In genomic region chr19:5827891-5828660, GRCh38 we compare ENCODE assay signal across 8 cellular contexts. TPM values are rescaled to one million over a fixed set of nuclear protein-coding genes. Genes with fewer than 3 reads are reported as not detected.
DNase-seq lines count a peak whose midpoint lies in the region; ATAC-seq and TF ChIP-seq lines count a peak whose summit lies in the region.

No MANE protein-coding gene starts in this region.

- peak overlapping the region; percentile 87 for H4K12ac ChIP-seq in trophoblast cell (ENCODE audit: low read depth, low read length)

- peak; percentile 53 to 78 (median 76) for ATAC-seq in heart left ventricle

- H3K4me1 Mint-ChIP-seq in activated naive CD8-positive, alpha-beta T cell (ENCODE audit: low read depth): peaks cover 9% of the 10 kb centered on the region

- H2AFZ ChIP-seq in SK-N-SH (ENCODE audit: low read depth): peak overlapping the region; percentile 85
- peak overlapping the region; percentile 33 for H2AFZ ChIP-seq in trophoblast cell (ENCODE audit: insufficient read depth, low read length, poor library complexity)

- no peaks in the 10 kb centered on the region for H3K27me3 Mint-ChIP-seq in activated naive CD8-positive, alpha-beta T cell

- peak overlapping the region; percentile 97 for H3K4me3 Mint-ChIP-seq in activated naive CD8-positive, alpha-beta T cell

- peak overlapping the region; percentile 89 for H3K18ac ChIP-seq in trophoblast cell (ENCODE audit: low read length)

- peak overlapping the region; percentile 98 for H3K27ac Mint-ChIP-seq in activated naive CD8-positive, alpha-beta T cell

- DNase-seq in GF-D8 (lab: John Stamatoyannopoulos, UW) (peak; percentile 89), HCEC 1CT (peak; percentile 41), MV-4-11 (lab: John Stamatoyannopoulos, UW) (peak; percentile 96), SK-N-SH (peak; percentile 100), heart left ventricle (peak; percentile 83 to 93 (median 89)), trophoblast cell (peak; percentile 83 to 85), tibial artery (peak; percentile 70 to 84)

- peak overlapping the region; percentile 64 to 96 for H3K27ac ChIP-seq in SK-N-SH (ENCODE audit: low read depth in 2 of 2, low read length in 1 of 2)
- H3K27ac ChIP-seq in heart left ventricle: peak overlapping the region in 11 of 12 donors; percentile 43 to 88 (median 80)
- peak overlapping the region; percentile 75 for H3K27ac ChIP-seq in trophoblast cell (ENCODE audit: low read depth, low read length)
- no peak overlapping the region for H3K27ac ChIP-seq in tibial artery

- no peaks in the 10 kb centered on the region for H3K36me3 Mint-ChIP-seq in activated naive CD8-positive, alpha-beta T cell

- no peaks in the 10 kb centered on the region for H3K9me3 ChIP-seq in SK-N-SH
- no peaks in the 10 kb centered on the region for H3K9me3 ChIP-seq in heart left ventricle
- peaks cover 2% of the 10 kb centered on the region for H3K9me3 ChIP-seq in trophoblast cell (ENCODE audit: insufficient read depth, low read depth, low read length)
- H3K9me3 ChIP-seq in tibial artery: no peaks in the 10 kb centered on the region

- TF ChIP-seq POLR2A in heart left ventricle (IDR thresholded peaks at IDR 0.05): no peak

- H3K79me1 ChIP-seq in trophoblast cell (ENCODE audit: low read length): peaks cover 15% of the 10 kb centered on the region

- intact Hi-C loops in heart left ventricle (cut with DNase I) (loop anchor here in 8 of 10 donors (2.0 to 5.0 kb wide), 3 partner anchors 21 to 64 kb away; no protein-coding TSS in a partner anchor), tibial artery (cut with DNase I; ENCODE audit: low total_unique reads) (loop anchor here (5.0 kb wide), 1 partner anchor 1934 kb away; the partner anchor contains the start of gene CLEC4M)

- POLR2A ChIA-PET in SK-N-SH (lab: Yijun Ruan, JAX): interaction anchor here (0.7 to 2.8 kb wide), 24 partner anchors 13 to 910 kb away, joined by 3 to 15 read pairs (median 4); partner anchors contain the start of genes GPR108, NDUFA11, NRTN and RANBP3

- TF ChIP-seq CTCF in SK-N-SH (IDR thresholded peaks at IDR 0.05): no peak
- TF ChIP-seq CTCF in heart left ventricle (IDR thresholded peaks at IDR 0.05): no peak
- TF ChIP-seq CTCF in tibial artery (IDR thresholded peaks at IDR 0.05): no peak

- H3K9ac ChIP-seq in SK-N-SH: peak overlapping the region; percentile 70
- H3K9ac ChIP-seq in trophoblast cell (ENCODE audit: low read length): peak overlapping the region; percentile 88

- H2BK5ac ChIP-seq in trophoblast cell (ENCODE audit: low read depth, low read length, poor library complexity): peak overlapping the region; percentile 71

- no peaks in the 10 kb centered on the region for H3K36me3 ChIP-seq in SK-N-SH (replicated peaks in 1 of 2; ENCODE audit: control insufficient read depth in 1 of 2, insufficient read depth in 2 of 2, low read length in 1 of 2)
- no peaks in the 10 kb centered on the region for H3K36me3 ChIP-seq in heart left ventricle
- H3K36me3 ChIP-seq in trophoblast cell (ENCODE audit: control insufficient read depth in 1 of 2, insufficient read depth in 2 of 2, low read length in 2 of 2): no peaks in the 10 kb centered on the region
- H3K36me3 ChIP-seq in tibial artery: no peaks in the 10 kb centered on the region

- peak overlapping the region; percentile 2 for H2BK12ac ChIP-seq in trophoblast cell (ENCODE audit: low read length)

- H3K79me2 ChIP-seq in SK-N-SH (ENCODE audit: insufficient read depth) (no peaks in the 10 kb centered on the region), trophoblast cell (ENCODE audit: control insufficient read depth, insufficient read depth, low read length, poor library complexity) (peaks cover 4% of the 10 kb centered on the region)

- H3F3A ChIP-seq in SK-N-SH (replicated peaks; ENCODE audit: insufficient read depth): no peaks in the 10 kb centered on the region

- no peak for TF ChIP-seq RAD21 in SK-N-SH (IDR thresholded peaks at IDR 0.05; ENCODE audit: low read length)

- H3K9me3 Mint-ChIP-seq in activated naive CD8-positive, alpha-beta T cell (ENCODE audit: low read depth): no peaks in the 10 kb centered on the region

- H3K4me1 ChIP-seq in SK-N-SH (ENCODE audit: control insufficient read depth in 1 of 2, insufficient read depth in 2 of 2, low read depth in 1 of 2, low read length in 1 of 2): peaks cover 0 to 28% of the 10 kb centered on the region in 2 experiments; a peak in 1 of 4 replicates
- peaks cover 0 to 30% (median 4%) of the 10 kb centered on the region in 12 donors for H3K4me1 ChIP-seq in heart left ventricle
- H3K4me1 ChIP-seq in trophoblast cell (ENCODE audit: control insufficient read depth in 1 of 2, insufficient read depth in 2 of 2, low read length in 2 of 2): peaks cover 11 to 17% of the 10 kb centered on the region in 2 experiments
- H3K4me1 ChIP-seq in tibial artery: peaks cover 0 to 24% (median 16%) of the 10 kb centered on the region in 4 donors

- peak overlapping the region; percentile 79 for H2BK120ac ChIP-seq in trophoblast cell (ENCODE audit: insufficient read depth, low read length, poor library complexity)

- H3K14ac ChIP-seq in trophoblast cell (ENCODE audit: low read length): peak overlapping the region; percentile 89

- no peaks in the 10 kb centered on the region for H3K27me3 ChIP-seq in SK-N-SH (ENCODE audit: insufficient read depth)
- H3K27me3 ChIP-seq in heart left ventricle: peaks cover 0 to 28% (median 13%) of the 10 kb centered on the region in 9 donors
- H3K27me3 ChIP-seq in trophoblast cell (ENCODE audit: insufficient read depth, low read length): no peaks in the 10 kb centered on the region
- peaks cover 3 to 81% of the 10 kb centered on the region in 2 donors for H3K27me3 ChIP-seq in tibial artery

- TF ChIP-seq EP300 in SK-N-SH (IDR thresholded peaks at IDR 0.05; ENCODE audit: borderline replicate concordance in 1 of 2, low read depth in 1 of 2, low read length in 1 of 2): no peak

- no peaks in the 10 kb centered on the region for H4K20me1 ChIP-seq in SK-N-SH (ENCODE audit: insufficient read depth)

- H4K8ac ChIP-seq in trophoblast cell (ENCODE audit: low read depth, low read length): peak overlapping the region; percentile 86

- no peaks in the 10 kb centered on the region for H3K9me2 ChIP-seq in SK-N-SH

- peak overlapping the region; percentile 56 for H3K4ac ChIP-seq in trophoblast cell (ENCODE audit: low read depth, low read length)

- H2AK5ac ChIP-seq in trophoblast cell (ENCODE audit: low read length): peak overlapping the region; percentile 91

- H4K91ac ChIP-seq in trophoblast cell (ENCODE audit: low read depth, low read length): peak overlapping the region; percentile 91

- CTCF ChIA-PET in SK-N-SH (lab: Yijun Ruan, JAX): interaction anchor here (0.7 to 3.6 kb wide), 13 partner anchors 12 to 195 kb away, joined by 3 to 31 read pairs (median 6); partner anchors contain the start of genes FUT6, NDUFA11 and NRTN

- WGBS in SK-N-SH (ENCODE audit: low lambda C conversion rate): 2% methylated on average over 41 of the region's 91 CpGs
- 1 to 3% (median 2%) methylated on average over 28 to 91 of the region's 91 CpGs for WGBS in heart left ventricle, 4 donors
- no CpG with 5 or more reads among the region's 91 CpGs for WGBS in trophoblast cell (ENCODE audit: extremely low coverage, insufficient coverage, insufficient read length)

- no peak overlapping the region for H3K23ac ChIP-seq in trophoblast cell (ENCODE audit: low read length)

- H3K4me2 ChIP-seq in SK-N-SH (peak overlapping the region; percentile 94), trophoblast cell (ENCODE audit: low read length) (peak overlapping the region; percentile 71)

- H3K4me3 ChIP-seq in SK-N-SH (ENCODE audit: low read depth in 2 of 2, low read length in 1 of 2) (peak overlapping the region; percentile 63 to 67), heart left ventricle (peak overlapping the region; percentile 7 to 64 (median 46)), trophoblast cell (ENCODE audit: low read depth, low read length) (peak overlapping the region; percentile 77), tibial artery (peak overlapping the region; percentile 36 to 46)

TF ChIP-seq in SK-N-SH, 30 proteins besides CTCF, POLR2A, EP300 and RAD21 (continues in another document):
- TF ChIP-seq MEF2A (IDR thresholded peaks at IDR 0.05; ENCODE audit: borderline replicate concordance, low read depth) (no peak), GATA2 (CRISPR knock-in tag; IDR thresholded peaks at IDR 0.05) (0 out of 2 replicates have a peak, but pooled peaks have one; percentile 23), TEAD4 (IDR thresholded peaks at IDR 0.05; ENCODE audit: borderline replicate concordance, insufficient read depth) (no peak), POLR2AphosphoS5 (IDR thresholded peaks at IDR 0.05; ENCODE audit: low read depth, low read length) (peak; percentile 98), RCOR1 (IDR thresholded peaks at IDR 0.05; ENCODE audit: low read length) (no peak), TCF12 (IDR thresholded peaks at IDR 0.05) (no peak), MXI1 (IDR thresholded peaks at IDR 0.05; ENCODE audit: low read depth, low read length) (0 out of 2 replicates have a peak, but pooled peaks have one; percentile 8)

RNA-seq across cellular contexts. Expression of gene FUT6, which starts 11.4 kb away (rescaled TPM):
- polyA plus RNA-seq in SK-N-SH (2012; rRNA removed) (not detected in 2 replicates), heart left ventricle (not detected)
- not detected in 2 replicates for polyA plus RNA-seq in SK-N-SH (2012; cell fraction: cytosol; rRNA removed)
- not detected in 2 replicates for polyA plus RNA-seq in SK-N-SH (2012; cell fraction: nucleus; rRNA removed)
- total RNA-seq in heart left ventricle: not detected
- polyA plus RNA-seq in trophoblast cell (2013): 0.03 and 0.04 TPM in 2 replicates

RNA-seq across cellular contexts. Expression of gene FUT3, which starts 23.2 kb away (rescaled TPM):
- polyA plus RNA-seq in SK-N-SH (2012; rRNA removed) (not detected in 2 replicates), heart left ventricle (under 1 TPM in 1 of 2 donors, not detected in 1; 0.07 TPM)
- not detected in 2 replicates for polyA plus RNA-seq in SK-N-SH (2012; cell fraction: cytosol; rRNA removed)
- polyA plus RNA-seq in SK-N-SH (2012; cell fraction: nucleus; rRNA removed): not detected in 2 replicates
- total RNA-seq in heart left ventricle: not detected
- polyA plus RNA-seq in trophoblast cell (2013): 0.41 and 0.47 TPM in 2 replicates

RNA-seq across cellular contexts. Expression of gene NRTN, which starts 23.2 kb away (rescaled TPM):
- polyA plus RNA-seq in SK-N-SH (2012; rRNA removed) (0.54 and 0.99 TPM in 2 replicates), heart left ventricle (10 to 100 TPM; 18.2 to 34.5 TPM)
- polyA plus RNA-seq in SK-N-SH (2012; cell fraction: cytosol; rRNA removed): 0.31 and 0.77 TPM in 2 replicates
- 0.73 and 0.92 TPM in 2 replicates for polyA plus RNA-seq in SK-N-SH (2012; cell fraction: nucleus; rRNA removed)
- 10 to 100 TPM in 7 of 9 donors, 1 to 10 TPM in 2; 8.0 to 54.2 (median 17.2) TPM for total RNA-seq in heart left ventricle
- 0.64 and 1.0 TPM in 2 replicates for polyA plus RNA-seq in trophoblast cell (2013)

RNA-seq across cellular contexts. Expression of gene DUS3L, which starts 37.1 kb away (rescaled TPM):
- 44.0 and 45.2 TPM in 2 replicates for polyA plus RNA-seq in SK-N-SH (2012; rRNA removed)
- 20.9 and 24.8 TPM in 2 replicates for polyA plus RNA-seq in SK-N-SH (2012; cell fraction: cytosol; rRNA removed)
- polyA plus RNA-seq in SK-N-SH (2012; cell fraction: nucleus; rRNA removed): 151 and 182 TPM in 2 replicates
- 10 to 100 TPM; 12.0 to 19.9 (median 15.3) TPM for total RNA-seq in heart left ventricle
- polyA plus RNA-seq in heart left ventricle: 10 to 100 TPM; 17.3 to 20.7 TPM
- 16.2 and 19.0 TPM in 2 replicates for polyA plus RNA-seq in trophoblast cell (2013)

RNA-seq across cellular contexts. Expression of gene FUT5, which starts 42.3 kb away (rescaled TPM):
- polyA plus RNA-seq in SK-N-SH (2012; rRNA removed) (not detected in 2 replicates), heart left ventricle (not detected)
- not detected in 2 replicates for polyA plus RNA-seq in SK-N-SH (2012; cell fraction: cytosol; rRNA removed)
- not detected in 2 replicates for polyA plus RNA-seq in SK-N-SH (2012; cell fraction: nucleus; rRNA removed)
- total RNA-seq in heart left ventricle: not detected
- polyA plus RNA-seq in trophoblast cell (2013): 0.04 TPM in 2 replicates

Comparison
In these comparisons a context has a peak if more than half of its experiments do, and no peak if none do; other contexts are left out.
1. DNase-seq: peak in every context shown above with its lines; median percentile 100 in SK-N-SH; 96 in MV-4-11; 89 in GF-D8; 89 in heart left ventricle; 84 in trophoblast cell; 77 in tibial artery; 41 in HCEC 1CT.
2. H3K27ac ChIP-seq: peak in SK-N-SH (2 of 2), heart left ventricle (11 of 12) and trophoblast cell (single experiment); none in tibial artery (0 of 2).
3. RNA of gene NRTN, which starts 23.2 kb away (polyA plus RNA-seq): 18.2 to 34.5 TPM in heart left ventricle; 0.31 to 0.99 TPM in SK-N-SH; every median in the first group is over 4 times any median in the second.
4. Peak in every context shown above with its lines, with median percentiles within 50 percentile points of each other: H3K4me3 ChIP-seq.